12 cellular contexts compared by ENCODE assay signal in the genomic region with DNA sequence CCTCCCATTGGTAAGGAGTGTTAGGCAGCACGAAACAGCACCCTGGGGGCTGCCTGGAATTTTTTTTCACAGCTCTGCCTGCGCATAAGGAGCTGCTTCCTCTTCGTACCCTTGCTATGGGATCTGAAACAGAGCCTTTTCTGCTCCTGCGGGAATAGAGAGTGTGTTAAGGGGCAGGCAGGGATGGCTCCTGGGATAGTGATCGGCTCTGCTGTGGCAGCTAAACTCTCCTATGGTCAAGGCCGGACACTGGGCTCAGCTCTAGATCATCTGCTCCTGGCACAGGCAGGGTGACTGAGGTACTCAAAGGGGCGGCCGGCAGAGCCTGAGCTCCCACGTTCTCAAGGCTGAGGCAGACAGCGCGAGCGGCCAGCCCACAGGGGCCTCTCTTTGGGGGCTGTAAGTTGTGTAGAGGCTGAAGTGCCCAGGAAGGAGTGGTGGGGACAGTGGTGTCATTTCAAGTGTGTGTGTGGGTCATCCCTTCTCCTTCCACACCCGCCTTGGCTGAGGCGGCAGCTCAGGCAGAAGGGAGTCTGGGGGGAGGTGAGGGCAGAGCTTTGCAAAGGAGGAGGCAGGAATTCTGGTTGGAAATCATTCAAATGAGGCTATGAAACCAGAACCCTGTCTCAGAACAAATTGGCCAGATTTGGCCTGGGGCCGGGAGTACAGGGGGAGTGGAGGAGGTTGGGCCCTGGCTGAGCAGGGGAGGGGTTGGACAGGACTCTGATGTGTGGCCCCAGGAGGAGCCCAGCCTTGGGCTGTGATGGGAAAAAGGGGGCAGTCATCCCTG. TPM values are rescaled to one million over a fixed set of nuclear protein-coding genes. Genes with fewer than 3 reads are reported as not detected.
A peak's percentile ranks its signal among the peaks of the same experiment; 100 is the strongest.
DNase-seq lines count a peak whose midpoint lies in the region; ATAC-seq, FAIRE-seq and TF ChIP-seq lines count a peak whose summit lies in the region.
"Had no signal": no experiment of that assay in that cellular context is flagged by ENCODE, and none has a peak within 500 bp of the region (broad histone marks: within the 10 kb centered on the region; RNA-seq: fewer than 3 reads in every experiment).

No MANE protein-coding gene starts in this region.

- WGBS in H1 (ENCODE audit: extremely low coverage in 1 of 2, insufficient coverage in 1 of 2, insufficient read length in 1 of 2, insufficient replicate concordance in 2 of 2, low coverage in 1 of 2, low lambda C conversion rate in 2 of 2, missing lambda C conversion rate in 1 of 2), 2 experiments, result 68% methylated on average over 15 of the region's 15 CpGs; no CpG with 5 or more reads in 1 of the 2 experiments

- no peak for FAIRE-seq in H1 (lab: Jason Lieb, UNC)

- H4K8ac ChIP-seq in H1 (ENCODE audit: extremely low read depth, insufficient read depth, low read length), result peak overlapping the region; percentile 48; the same call in 1 of the 2 replicates

- DNase-seq in AG20443 (ENCODE audit: low spot score), result peak; percentile 59
- DNase-seq in NCI-H2196 treated with DMSO at 0.1 percent for 48 hours (lab: John Stamatoyannopoulos, UW; ENCODE audit: unreplicated experiment), result peak; percentile 44
- DNase-seq in H1 (ENCODE audit: low read depth in 1 of 2, low spot score in 2 of 2), result no peak
- DNase-seq in occipital lobe (lab: John Stamatoyannopoulos, UW), result no peak
- no peak for DNase-seq in stimulated activated effector memory CD8-positive, alpha-beta T cell treated with anti-CD3 and anti-CD28 coated beads, Interleukin-12 subunit alpha, Interleukin-12 subunit beta, amount 100 ng/mL, for 72 hours (ENCODE audit: low spot score in 2 of 2)
- DNase-seq: activated CD8-positive, alpha-beta T cell treated with anti-CD3 and anti-CD28 coated beads for 36 hours; activated naive CD4-positive, alpha-beta T cell treated with anti-CD3 and anti-CD28 coated beads, Interleukin-2, amount 50 U/mL, for 16 hours; midbrain; NCI-H1048 had no signal

- H3K9me3 ChIP-seq in H1 (ENCODE audit: insufficient read depth in 2 of 2, low read depth in 1 of 2, low read length in 1 of 2), result no peaks in the 10 kb centered on the region

- POLR2A ChIA-PET in H1 (lab: Charles Lee; ENCODE audit: partially characterized antibody), result interaction anchor here (0.7 to 3.0 kb wide), 6 partner anchors 10 to 119 kb away, joined by 3 to 19 read pairs (median 4); a partner anchor contains a TSS

- TF ChIP-seq EP300 in H1 (IDR thresholded peaks at IDR 0.05; ENCODE audit: borderline replicate concordance in 1 of 2, low read depth in 2 of 2, low read length in 2 of 2), result no peak

- H4K91ac ChIP-seq in H1 (replicated peaks; ENCODE audit: insufficient read length, low read length), result no peak overlapping the region

- no peak overlapping the region for H2AK5ac ChIP-seq in H1 (ENCODE audit: low read depth, low read length)

- H3K79me1 ChIP-seq in H1 (ENCODE audit: low read depth, low read length), result no peaks in the 10 kb centered on the region

- H3K23me2 ChIP-seq in H1 (ENCODE audit: low read depth, low read length), result peaks cover 6% of the 10 kb centered on the region; the same call in 1 of the 2 replicates

- peak overlapping the region; percentile 36 to 63 (median 37) for H3K4me3 Mint-ChIP-seq in nephron
- no peak overlapping the region for H3K4me3 Mint-ChIP-seq in stimulated activated effector memory CD8-positive, alpha-beta T cell treated with anti-CD3 and anti-CD28 coated beads, Interleukin-12 subunit alpha, Interleukin-12 subunit beta, amount 100 ng/mL, for 72 hours
- H3K4me3 Mint-ChIP-seq: activated CD8-positive, alpha-beta T cell treated with anti-CD3 and anti-CD28 coated beads for 36 hours had no signal

- CTCF ChIA-PET in H1 (lab: Charles Lee; ENCODE audit: partially characterized antibody), result interaction anchor here (0.7 to 4.1 kb wide), 15 partner anchors 9 to 301 kb away, joined by 3 to 22 read pairs (median 5); a partner anchor contains a TSS

- H3K9me3 Mint-ChIP-seq in nephron, result no peaks in the 10 kb centered on the region
- H3K9me3 Mint-ChIP-seq in stimulated activated effector memory CD8-positive, alpha-beta T cell treated with anti-CD3 and anti-CD28 coated beads, Interleukin-12 subunit alpha, Interleukin-12 subunit beta, amount 100 ng/mL, for 72 hours, result no peaks in the 10 kb centered on the region
- H3K9me3 Mint-ChIP-seq: activated CD8-positive, alpha-beta T cell treated with anti-CD3 and anti-CD28 coated beads for 36 hours had no signal

- no peaks in the 10 kb centered on the region for H3K36me3 ChIP-seq in H1 (ENCODE audit: control insufficient read depth in 2 of 4, insufficient read depth in 4 of 4, low read length in 3 of 4)

- peaks cover 4 to 40% (median 13%) of the 10 kb centered on the region in 4 experiments for H3K4me1 ChIP-seq in H1 (replicated peaks in 1 of 4; ENCODE audit: control insufficient read depth in 3 of 4, insufficient read depth in 4 of 4, low read length in 3 of 4)

- TF ChIP-seq CTCF in H1 (IDR thresholded peaks at IDR 0.05; ENCODE audit: control extremely low read depth in 1 of 3, insufficient read depth in 1 of 3, low read depth in 1 of 3, low read length in 3 of 3), result no peak
- no peak for TF ChIP-seq CTCF in nephron (IDR thresholded peaks at IDR 0.05; ENCODE audit: unreplicated experiment in 3 of 3)

- no peak overlapping the region for H3K27ac ChIP-seq in H1 (ENCODE audit: low read depth, low read length)

- peaks cover 0 to 21% (median 20%) of the 10 kb centered on the region in 4 experiments; a peak in 6 of 7 replicates for H3K27me3 ChIP-seq in H1 (replicated peaks in 1 of 4; ENCODE audit: control insufficient read depth in 3 of 4, extremely low read depth in 1 of 4, insufficient read depth in 3 of 4, low read length in 3 of 4)

- H3K18ac ChIP-seq in H1 (ENCODE audit: extremely low read depth, low read length), result peak overlapping the region; percentile 73

- H3K4ac ChIP-seq in H1 (replicated peaks; ENCODE audit: insufficient read length, low read depth, low read length), result no peak overlapping the region

- peak overlapping the region; percentile 52; the same call in 1 of the 2 replicates for H2BK12ac ChIP-seq in H1 (ENCODE audit: low read depth, low read length)

- H3K56ac ChIP-seq in H1 (replicated peaks; ENCODE audit: insufficient read length, low read depth, low read length), result no peak overlapping the region

- TF ChIP-seq POLR2A in H1 (IDR thresholded peaks at IDR 0.05; ENCODE audit: control extremely low read depth in 1 of 2, low read depth in 2 of 2, low read length in 2 of 2), result no peak

- no peak overlapping the region for H2BK120ac ChIP-seq in H1 (replicated peaks; ENCODE audit: low read depth, low read length)

- H3K9ac ChIP-seq in H1 (replicated peaks in 1 of 4; ENCODE audit: extremely low read depth in 1 of 4, low read depth in 3 of 4, low read length in 3 of 4), result no peak overlapping the region

- no peak overlapping the region; the same call in 1 of the 2 replicates for H2BK5ac ChIP-seq in H1 (ENCODE audit: low read depth, low read length)

- no peaks in the 10 kb centered on the region for H3K27me3 Mint-ChIP-seq in nephron (ENCODE audit: low read depth)
- H3K27me3 Mint-ChIP-seq: activated CD8-positive, alpha-beta T cell treated with anti-CD3 and anti-CD28 coated beads for 36 hours had no signal

- ATAC-seq in HG03159 (IDR thresholded peaks at IDR 0.05; ENCODE audit: unreplicated experiment), result no peak
- no peak for ATAC-seq in stimulated activated effector memory CD8-positive, alpha-beta T cell treated with anti-CD3 and anti-CD28 coated beads, Interleukin-12 subunit alpha, Interleukin-12 subunit beta, amount 100 ng/mL, for 72 hours
- ATAC-seq in GM19351 (IDR thresholded peaks at IDR 0.05; ENCODE audit: unreplicated experiment), result no peak
- ATAC-seq: activated CD8-positive, alpha-beta T cell treated with anti-CD3 and anti-CD28 coated beads for 36 hours had no signal

- no peak overlapping the region for H3K23ac ChIP-seq in H1 (ENCODE audit: insufficient read length)

- H2BK20ac ChIP-seq in H1 (ENCODE audit: low read length), result no peak overlapping the region

- no peaks in the 10 kb centered on the region for H4K20me1 ChIP-seq in H1 (replicated peaks in 1 of 2; ENCODE audit: control insufficient read depth in 1 of 2, insufficient read depth in 2 of 2, low read length in 2 of 2)

- H3K79me2 ChIP-seq in H1 (ENCODE audit: control insufficient read depth in 1 of 2, insufficient read depth in 2 of 2, low read length in 2 of 2), result no peaks in the 10 kb centered on the region

- H3K36me3 Mint-ChIP-seq in nephron (ENCODE audit: low read depth), result no peaks in the 10 kb centered on the region
- H3K36me3 Mint-ChIP-seq in stimulated activated effector memory CD8-positive, alpha-beta T cell treated with anti-CD3 and anti-CD28 coated beads, Interleukin-12 subunit alpha, Interleukin-12 subunit beta, amount 100 ng/mL, for 72 hours, result no peaks in the 10 kb centered on the region

- H3K4me1 Mint-ChIP-seq in nephron, result peaks cover 46% of the 10 kb centered on the region
- no peaks in the 10 kb centered on the region for H3K4me1 Mint-ChIP-seq in stimulated activated effector memory CD8-positive, alpha-beta T cell treated with anti-CD3 and anti-CD28 coated beads, Interleukin-12 subunit alpha, Interleukin-12 subunit beta, amount 100 ng/mL, for 72 hours

- H2BK15ac ChIP-seq in H1 (ENCODE audit: low read length), result no peak overlapping the region

- H3K4me2 ChIP-seq in H1 (ENCODE audit: insufficient read depth in 1 of 2, low read depth in 2 of 2, low read length in 2 of 2), result no peak overlapping the region

- no peak overlapping the region for H3K4me3 ChIP-seq in H1 (ENCODE audit: extremely low read depth in 1 of 4, insufficient read depth in 2 of 4, low read depth in 3 of 4, low read length in 4 of 4)

- peak overlapping the region in 1 of 3 experiments; percentile 100 for H3K27ac Mint-ChIP-seq in nephron
- no peak overlapping the region for H3K27ac Mint-ChIP-seq in stimulated activated effector memory CD8-positive, alpha-beta T cell treated with anti-CD3 and anti-CD28 coated beads, Interleukin-12 subunit alpha, Interleukin-12 subunit beta, amount 100 ng/mL, for 72 hours
- H3K27ac Mint-ChIP-seq: activated CD8-positive, alpha-beta T cell treated with anti-CD3 and anti-CD28 coated beads for 36 hours had no signal

- H4K5ac ChIP-seq in H1 (ENCODE audit: insufficient read length, low read depth, low read length), result no peak overlapping the region

- no peak for TF ChIP-seq RAD21 in H1 (IDR thresholded peaks at IDR 0.05 in 1 of 2, conservative IDR thresholded peaks at IDR 0.05 in 1 of 2; ENCODE audit: low read depth in 2 of 2, low read length in 2 of 2)

- no peak overlapping the region for H2AFZ ChIP-seq in H1 (ENCODE audit: low read length)

- no peak overlapping the region for H3K14ac ChIP-seq in H1 (ENCODE audit: insufficient read length)

RNA-seq across cellular contexts. Expression of a gene that starts 31.0 kb away (rescaled TPM):
- total RNA-seq in H1 (2021; fragmentation: NEBNext Ultra II Directional; extraction: Animal tissue kit (Norgen Biotek cat#: 25700)), result 0.80 and 0.91 TPM in 2 replicates
- 0.41 and 0.82 TPM in 2 replicates for polyA plus RNA-seq in H1 (2011; rRNA removed)
- 0.61 TPM for polyA plus RNA-seq in H1 (2011; cell fraction: cytosol; rRNA removed)
- 1.5 TPM for polyA plus RNA-seq in H1 (2011; cell fraction: nucleus; rRNA removed)
- polyA plus RNA-seq in H1 (2012, experiment 1 of 2), result 0.83 to 1.3 TPM (median 1.0 TPM) in 4 replicates
- 1.2 TPM for polyA plus RNA-seq in H1 (2012, experiment 2 of 2)
- 0.55 TPM for polyA plus RNA-seq in H1 (2013, experiment 1 of 2)
- polyA plus RNA-seq in H1 (2013, experiment 2 of 2), result 0.46 TPM
- 0.78 and 1.8 TPM in 2 replicates for polyA minus RNA-seq in H1 (2011; rRNA and poly(A)+ RNA removed)
- 1.8 TPM for polyA minus RNA-seq in H1 (2011; cell fraction: cytosol; rRNA and poly(A)+ RNA removed)
- 0.40 TPM for polyA minus RNA-seq in H1 (2011; cell fraction: nucleus; rRNA and poly(A)+ RNA removed)
- 3.9 TPM for total RNA-seq in occipital lobe

Comparison
In these comparisons a context has a peak if more than half of its experiments do, and no peak if none do; other contexts are left out.
1. DNase-seq: peak in AG20443 (single experiment) and NCI-H2196 treated with DMSO at 0.1 percent for 48 hours (single experiment); none in H1 (0 of 2), occipital lobe (single experiment) and stimulated activated effector memory CD8-positive, alpha-beta T cell treated with anti-CD3 and anti-CD28 coated beads, Interleukin-12 subunit alpha, Interleukin-12 subunit beta, amount 100 ng/mL, for 72 hours (0 of 2).